In the genomic region with DNA sequence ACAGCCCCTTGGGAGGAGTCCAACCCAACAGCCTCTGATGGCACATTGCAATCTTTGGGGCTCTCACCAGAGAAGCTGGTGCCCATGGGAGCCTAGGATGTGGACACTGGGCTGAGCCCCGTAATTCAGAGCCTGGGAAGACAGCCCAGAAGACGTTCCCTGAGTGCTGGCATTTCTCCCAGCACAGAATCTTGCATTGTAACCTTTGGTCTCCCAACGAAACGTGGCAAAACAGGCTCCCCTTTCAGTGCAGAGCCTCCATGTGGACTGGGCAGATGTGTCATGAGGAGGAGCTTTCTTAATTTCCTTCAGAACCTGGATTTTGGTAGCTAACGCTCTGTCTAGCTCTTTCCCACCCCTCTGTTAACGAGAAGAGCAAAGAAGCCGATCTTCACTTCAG, we compare ENCODE assay signal across 15 cellular contexts. TPM values are rescaled to one million over a fixed set of nuclear protein-coding genes. Genes with fewer than 3 reads are reported as not detected.
DNase-seq lines count a peak whose midpoint lies in the region; ATAC-seq and TF ChIP-seq lines count a peak whose summit lies in the region.
"Had no signal": no experiment of that assay in that cellular context is flagged by ENCODE, and none has a peak within 500 bp of the region (broad histone marks: within the 10 kb centered on the region; RNA-seq: fewer than 3 reads in every experiment).

No MANE protein-coding gene starts in this region.

- CTCF ChIA-PET in activated naive CD4-positive, alpha-beta T cell treated with anti-CD3 and anti-CD28 coated beads for 36 hours (lab: Charles Lee) = interaction anchor here (0.9 to 2.2 kb wide), 4 partner anchors 11 to 31 kb away, joined by 3 to 13 read pairs (median 4); no protein-coding TSS in a partner anchor

- H3K9me3 ChIP-seq in testis = no peaks in the 10 kb centered on the region
- H3K9me3 ChIP-seq: ovary, tibial artery had no signal

- ATAC-seq in activated T-cell treated with anti-CD3 and anti-CD28 coated beads, Interleukin-2, amount 50 U/mL, for 72 hours (replicated peaks in 1 of 2) = peak; percentile 5 to 10

- no peaks in the 10 kb centered on the region for H3K27me3 ChIP-seq in testis
- H3K27me3 ChIP-seq: ovary had no signal

- H3K36me3 ChIP-seq in testis (ENCODE audit: low read depth, missing control alignments) = no peaks in the 10 kb centered on the region
- H3K36me3 ChIP-seq: ovary, tibial artery had no signal

- H3K27ac ChIP-seq in testis = no peak overlapping the region
- H3K27ac ChIP-seq: ovary, tibial artery had no signal

- H3K9me3 Mint-ChIP-seq in activated naive CD4-positive, alpha-beta T cell treated with anti-CD3 and anti-CD28 coated beads for 36 hours = no peaks in the 10 kb centered on the region
- H3K9me3 Mint-ChIP-seq in activated T-cell treated with anti-CD3 and anti-CD28 coated beads, Interleukin-2, amount 50 U/mL, for 72 hours = no peaks in the 10 kb centered on the region
- H3K9me3 Mint-ChIP-seq in immature natural killer cell = no peaks in the 10 kb centered on the region
- H3K9me3 Mint-ChIP-seq: activated naive CD8-positive, alpha-beta T cell treated with anti-CD3 and anti-CD28 coated beads, Interleukin-2, amount 10 ng/mL, durations not matched to agents 7 days and 5 days had no signal

- TF ChIP-seq CTCF in testis (IDR thresholded peaks at IDR 0.05) = no peak

- no peaks in the 10 kb centered on the region for H3K4me1 ChIP-seq in testis
- H3K4me1 ChIP-seq: tibial artery had no signal

- 49 to 63% methylated on average over 6 to 7 of the region's 7 CpGs for WGBS in testis, 2 donors

- TF ChIP-seq POLR2A in testis (IDR thresholded peaks at IDR 0.05) = no peak

- H3K4me1 Mint-ChIP-seq in activated naive CD4-positive, alpha-beta T cell treated with anti-CD3 and anti-CD28 coated beads for 36 hours (ENCODE audit: low read depth) = peaks cover 55% of the 10 kb centered on the region
- peaks cover 87% of the 10 kb centered on the region for H3K4me1 Mint-ChIP-seq in activated T-cell treated with anti-CD3 and anti-CD28 coated beads, Interleukin-2, amount 50 U/mL, for 72 hours (ENCODE audit: low read depth)
- peaks cover 14 to 18% of the 10 kb centered on the region in 2 donors for H3K4me1 Mint-ChIP-seq in immature natural killer cell

- no peaks in the 10 kb centered on the region for H3K27me3 Mint-ChIP-seq in activated naive CD4-positive, alpha-beta T cell treated with anti-CD3 and anti-CD28 coated beads for 36 hours (ENCODE audit: low read depth)
- no peaks in the 10 kb centered on the region for H3K27me3 Mint-ChIP-seq in activated T-cell treated with anti-CD3 and anti-CD28 coated beads, Interleukin-2, amount 50 U/mL, for 72 hours (ENCODE audit: low read depth)
- H3K27me3 Mint-ChIP-seq in immature natural killer cell (ENCODE audit: low read depth in 3 of 3) = no peaks in the 10 kb centered on the region
- H3K27me3 Mint-ChIP-seq: activated naive CD8-positive, alpha-beta T cell treated with anti-CD3 and anti-CD28 coated beads, Interleukin-2, amount 10 ng/mL, durations not matched to agents 7 days and 5 days had no signal

- H3K4me3 Mint-ChIP-seq in activated naive CD4-positive, alpha-beta T cell treated with anti-CD3 and anti-CD28 coated beads for 36 hours = no peak overlapping the region
- peak overlapping the region; percentile 50 to 78 for H3K4me3 Mint-ChIP-seq in activated T-cell treated with anti-CD3 and anti-CD28 coated beads, Interleukin-2, amount 50 U/mL, for 72 hours
- no peak overlapping the region for H3K4me3 Mint-ChIP-seq in immature natural killer cell
- H3K4me3 Mint-ChIP-seq: activated naive CD8-positive, alpha-beta T cell treated with anti-CD3 and anti-CD28 coated beads, Interleukin-2, amount 10 ng/mL, durations not matched to agents 7 days and 5 days had no signal

- intact Hi-C loops in activated naive CD4-positive, alpha-beta T cell treated with anti-CD3 and anti-CD28 coated beads for 36 hours (cut with micrococcal nuclease) = no loop called here
- intact Hi-C loops in testis (cut with DNase I; ENCODE audit: low total_unique reads) = no loop called here

- DNase-seq in activated naive CD4-positive, alpha-beta T cell treated with anti-CD3 and anti-CD28 coated beads for 36 hours = no peak
- DNase-seq in activated naive CD4-positive, alpha-beta T cell treated with Interleukin-2 at 50 U/mL for 16 hours = no peak
- no peak for DNase-seq in activated T-cell treated with anti-CD3 and anti-CD28 coated beads, Interleukin-2, amount 50 U/mL, for 72 hours
- no peak for DNase-seq in immature natural killer cell
- DNase-seq in testis = peak; percentile 72
- DNase-seq in COLO829 (ENCODE audit: low spot score) = no peak
- no peak for DNase-seq in GM19238 (ENCODE audit: insufficient read length, low spot score)
- DNase-seq in NCI-H524 (lab: John Stamatoyannopoulos, UW) = no peak
- DNase-seq: activated naive CD8-positive, alpha-beta T cell treated with anti-CD3 and anti-CD28 coated beads, Interleukin-2, amount 10 ng/mL, durations not matched to agents 7 days and 5 days; DMS79 treated with DMSO at 0.1 percent for 48 hours; mesendoderm; NCI-H1105; ovary had no signal

- H3K4me3 ChIP-seq in testis = no peak overlapping the region
- H3K4me3 ChIP-seq: ovary, tibial artery had no signal

- H3K36me3 Mint-ChIP-seq in activated naive CD4-positive, alpha-beta T cell treated with anti-CD3 and anti-CD28 coated beads for 36 hours (ENCODE audit: low read depth) = peaks cover 41% of the 10 kb centered on the region
- peaks cover 17 to 27% of the 10 kb centered on the region in 2 donors for H3K36me3 Mint-ChIP-seq in activated T-cell treated with anti-CD3 and anti-CD28 coated beads, Interleukin-2, amount 50 U/mL, for 72 hours (ENCODE audit: insufficient read depth in 2 of 2)
- H3K36me3 Mint-ChIP-seq in immature natural killer cell = peaks cover 0 to 17% (median 4%) of the 10 kb centered on the region in 3 donors

- peak overlapping the region; percentile 73 for H3K27ac Mint-ChIP-seq in activated naive CD4-positive, alpha-beta T cell treated with anti-CD3 and anti-CD28 coated beads for 36 hours
- H3K27ac Mint-ChIP-seq in activated T-cell treated with anti-CD3 and anti-CD28 coated beads, Interleukin-2, amount 50 U/mL, for 72 hours = peak overlapping the region; percentile 92
- H3K27ac Mint-ChIP-seq in immature natural killer cell = peak overlapping the region in 4 of 6 donors; percentile 34 to 69 (median 56)
- H3K27ac Mint-ChIP-seq: activated naive CD8-positive, alpha-beta T cell treated with anti-CD3 and anti-CD28 coated beads, Interleukin-2, amount 10 ng/mL, durations not matched to agents 7 days and 5 days had no signal

RNA-seq across cellular contexts. Expression of gene BATF, which starts 26.3 kb away (rescaled TPM):
- 100 to 1,000 TPM; 178 to 179 TPM for total RNA-seq in activated naive CD4-positive, alpha-beta T cell treated with anti-CD3 and anti-CD28 coated beads for 36 hours
- total RNA-seq in activated T-cell treated with anti-CD3 and anti-CD28 coated beads, Interleukin-2, amount 50 U/mL, for 72 hours = 100 to 1,000 TPM; 171 to 185 TPM
- polyA plus RNA-seq in immature natural killer cell (10 to 100 TPM; 61.7 to 97.4 (median 95.6) TPM), testis (ENCODE audit: insufficient read depth, low read depth, low replicate concordance) (1.5 TPM)
- total RNA-seq in testis = 1 to 10 TPM in 1 of 2 donors, under 1 TPM in 1; 0.63 to 2.9 TPM
- polyA plus RNA-seq: fibroblast of lung had no signal

RNA-seq across cellular contexts. Expression of gene FLVCR2, which starts 29.9 kb away (rescaled TPM):
- total RNA-seq in activated naive CD4-positive, alpha-beta T cell treated with anti-CD3 and anti-CD28 coated beads for 36 hours = 10 to 100 TPM in 1 of 2 experiments, 1 to 10 TPM in 1; 5.8 to 10.4 TPM
- total RNA-seq in activated T-cell treated with anti-CD3 and anti-CD28 coated beads, Interleukin-2, amount 50 U/mL, for 72 hours = 10 to 100 TPM in 1 of 2 donors, 1 to 10 TPM in 1; 5.9 to 12.3 TPM
- 1 to 10 TPM in 1 of 3 donors, under 1 TPM in 1, not detected in 1; 0.24 to 1.4 TPM for polyA plus RNA-seq in immature natural killer cell
- 10 to 100 TPM; 38.5 to 45.0 TPM for total RNA-seq in testis
- polyA plus RNA-seq in testis (ENCODE audit: insufficient read depth, low read depth, low replicate concordance) = 49.6 TPM

Comparison
In these comparisons a context has a peak if more than half of its experiments do, and no peak if none do; other contexts are left out.
1. H3K4me3 Mint-ChIP-seq: peak in activated T-cell treated with anti-CD3 and anti-CD28 coated beads, Interleukin-2, amount 50 U/mL, for 72 hours (2 of 2); none in activated naive CD4-positive, alpha-beta T cell treated with anti-CD3 and anti-CD28 coated beads for 36 hours (single experiment) and immature natural killer cell (0 of 5).
2. RNA of gene BATF, which starts 26.3 kb away (total RNA-seq): 171 to 185 TPM in activated T-cell treated with anti-CD3 and anti-CD28 coated beads, Interleukin-2, amount 50 U/mL, for 72 hours and 178 to 179 TPM in activated naive CD4-positive, alpha-beta T cell treated with anti-CD3 and anti-CD28 coated beads for 36 hours; 0.63 to 2.9 TPM in testis; every median in the first group is over 10 times any median in the second.
3. Peak in every context shown above with its lines, with median percentiles within 50 percentile points of each other: H3K27ac Mint-ChIP-seq.